8 cellular contexts compared by ENCODE assay signal in the genomic region with DNA sequence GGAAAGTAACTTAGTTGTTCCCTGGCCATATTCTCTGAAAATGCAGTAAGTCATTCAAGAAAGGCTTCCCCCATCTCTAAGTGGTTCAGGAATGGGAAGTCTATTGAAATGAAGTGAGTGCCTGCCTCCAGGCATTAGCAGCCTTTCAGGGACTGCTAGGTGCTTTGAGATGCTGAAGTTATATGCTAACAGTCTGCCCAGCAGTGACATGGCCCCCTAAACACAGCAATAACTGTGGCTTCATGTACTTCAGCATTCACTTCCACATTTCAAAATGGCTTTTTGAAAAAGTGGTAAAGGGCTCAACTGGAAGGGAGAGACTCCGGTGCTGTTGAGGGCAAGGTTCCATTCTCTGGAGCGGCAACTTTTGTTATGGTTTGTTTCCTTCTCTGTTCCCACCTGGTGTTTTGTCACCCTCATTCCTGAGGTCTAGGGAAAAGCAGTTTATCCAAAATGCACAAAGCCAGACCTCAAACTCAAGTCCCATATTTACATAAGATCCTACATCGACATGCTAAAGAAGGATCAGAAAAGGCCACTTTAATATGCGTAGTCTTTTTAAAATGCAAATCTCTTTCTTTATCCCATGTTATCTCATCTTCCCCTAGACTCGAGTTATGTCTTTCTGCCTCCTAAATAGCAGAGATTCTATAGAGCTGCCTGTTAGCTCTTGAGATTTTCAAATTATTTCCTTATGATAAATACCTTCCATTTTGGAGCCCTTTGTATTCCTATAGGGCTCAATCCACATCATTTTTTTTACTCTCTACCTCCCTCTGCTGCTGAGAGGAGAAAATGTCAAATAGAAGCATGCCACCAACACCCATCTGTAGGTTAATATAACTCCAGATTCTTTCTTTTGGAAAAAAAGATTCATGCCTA. TPM values are rescaled to one million over a fixed set of nuclear protein-coding genes. Genes with fewer than 3 reads are reported as not detected.
A peak's percentile ranks its signal among the peaks of the same experiment; 100 is the strongest.
DNase-seq lines count a peak whose midpoint lies in the region; ATAC-seq, FAIRE-seq and TF ChIP-seq lines count a peak whose summit lies in the region.

No MANE protein-coding gene starts in this region.

- no peaks in the 10 kb centered on the region for H3K36me3 ChIP-seq in DOHH2 (ENCODE audit: control insufficient read depth, low read length)

- peaks cover 5% of the 10 kb centered on the region; the same call in 1 of the 2 replicates for H3K4me1 ChIP-seq in DOHH2 (ENCODE audit: control insufficient read depth, low read length)

- in situ Hi-C loops in astrocyte of the spinal cord (cut with HindIII; ENCODE audit: low sequenced_read_pairs), result no loop called here

- H3K36me3 Mint-ChIP-seq in type B pancreatic cell, result no peaks in the 10 kb centered on the region

- no peak for TF ChIP-seq POLR2A in GM12892 (IDR thresholded peaks at IDR 0.05; ENCODE audit: low read depth, low read length)

- no peaks in the 10 kb centered on the region for H3K27me3 ChIP-seq in DOHH2 (ENCODE audit: control insufficient read depth, low read length)

- H3K27ac ChIP-seq in DOHH2 (ENCODE audit: low read depth, low read length), result no peak overlapping the region

- DNase-seq in NCI-H69 (lab: John Stamatoyannopoulos, UW) (peak; percentile 43), astrocyte of the spinal cord (ENCODE audit: low read depth, low spot score) (peak; percentile 46), inferior parietal cortex (ENCODE audit: extremely low spot score) (peak; percentile 89), type B pancreatic cell (ENCODE audit: extremely low spot score, unreplicated experiment) (no peak), GM12892 (ENCODE audit: insufficient read length) (no peak)

- no peaks in the 10 kb centered on the region for H4K20me1 ChIP-seq in DOHH2 (ENCODE audit: control insufficient read depth, insufficient read depth, low read depth, low read length)

- peak; percentile 54 for ATAC-seq in HG02884 (IDR thresholded peaks at IDR 0.05; ENCODE audit: unreplicated experiment)
- ATAC-seq in HG03135 (IDR thresholded peaks at IDR 0.05; ENCODE audit: unreplicated experiment), result no peak

- H3F3A ChIP-seq in DOHH2 (ENCODE audit: control insufficient read depth, insufficient read depth), result no peaks in the 10 kb centered on the region

- H3K27ac Mint-ChIP-seq in type B pancreatic cell, result no peak overlapping the region

- no peak overlapping the region for H3K4me2 ChIP-seq in DOHH2 (ENCODE audit: low read length)

- H3K4me3 Mint-ChIP-seq in type B pancreatic cell, result no peak overlapping the region

- H3K4me3 ChIP-seq in DOHH2 (ENCODE audit: low read length), result no peak overlapping the region
- H3K4me3 ChIP-seq in astrocyte of the spinal cord (ENCODE audit: low read depth, low read length), result no peak overlapping the region

- no peaks in the 10 kb centered on the region for H3K9me3 Mint-ChIP-seq in type B pancreatic cell

- no peak for FAIRE-seq in GM12892 (lab: Jason Lieb, UNC)

- no peaks in the 10 kb centered on the region for H3K9me3 ChIP-seq in DOHH2 (ENCODE audit: control insufficient read depth, insufficient read depth, low read length)

- H3K27me3 Mint-ChIP-seq in type B pancreatic cell, result no peaks in the 10 kb centered on the region

- TF ChIP-seq CTCF in DOHH2 (IDR thresholded peaks at IDR 0.05; ENCODE audit: low read depth, low read length, poor library complexity, severe bottlenecking), result peak; percentile 70
- peak; percentile 64 for TF ChIP-seq CTCF in astrocyte of the spinal cord (IDR thresholded peaks at IDR 0.05; ENCODE audit: low read depth, low read length)
- peak; percentile 81 for TF ChIP-seq CTCF in type B pancreatic cell (conservative IDR thresholded peaks at IDR 0.05)

- no peaks in the 10 kb centered on the region for H3K79me2 ChIP-seq in DOHH2 (ENCODE audit: control insufficient read depth, low read length)

- H3K9me2 ChIP-seq in DOHH2 (replicated peaks; ENCODE audit: control insufficient read depth, low read length), result no peaks in the 10 kb centered on the region

- no peaks in the 10 kb centered on the region for H3K4me1 Mint-ChIP-seq in type B pancreatic cell (ENCODE audit: unreplicated experiment)

RNA-seq across cellular contexts. Expression of a gene that starts 34.2 kb away (rescaled TPM):
- total RNA-seq in type B pancreatic cell (ENCODE audit: low replicate concordance), result 1.00 and 5.2 TPM in 2 replicates
- 1.3 TPM for polyA plus RNA-seq in GM12892 (2012; ENCODE audit: missing spikeins)

Comparison
In these comparisons a context has a peak if more than half of its experiments do, and no peak if none do; other contexts are left out.
1. DNase-seq: peak in NCI-H69 (single experiment), astrocyte of the spinal cord (single experiment) and inferior parietal cortex (single experiment); none in type B pancreatic cell (single experiment) and GM12892 (single experiment).
2. Peak in every context shown above with its lines, with median percentiles within 50 percentile points of each other: CTCF ChIP-seq.